In genomic region chr6:31736026-31736767, GRCh38 we compare ENCODE assay signal across 8 cellular contexts. TPM values are rescaled to one million over a fixed set of nuclear protein-coding genes. Genes with fewer than 3 reads are reported as not detected.
DNase-seq lines count a peak whose midpoint lies in the region; ATAC-seq and TF ChIP-seq lines count a peak whose summit lies in the region.

CLIC1 (minus strand) TSS chr6:31736530; CDS start chr6:31736300, 230 bp downstream.

- intact Hi-C loops in lower leg skin (cut with DNase I; ENCODE audit: low total_unique reads), result no loop called here

- TF ChIP-seq POLR2A in lower leg skin (IDR thresholded peaks at IDR 0.05), result peak in 1 of 2 donors; percentile 68

- WGBS in lower leg skin, 2 donors, result 0% methylated on average over 23 to 24 of the region's 24 CpGs

- H3K4me3 ChIP-seq in lower leg skin (ENCODE audit: low read depth, poor library complexity, severe bottlenecking), result peak within 1 kb of the TSS; percentile 89

- DNase-seq in COR-L47 (lab: John Stamatoyannopoulos, UW) (peak; percentile 63), NCI-H774 (lab: John Stamatoyannopoulos, UW) (peak; percentile 52), dermis microvascular lymphatic vessel endothelial cell (ENCODE audit: low read depth in 2 of 2) (peak in 1 of 2 donors; percentile 82), lower leg skin (ENCODE audit: low spot score in 2 of 2) (peak; percentile 89 to 98), NCI-H2107 (lab: John Stamatoyannopoulos, UW) (no peak)
- peak; percentile 88 to 92 for DNase-seq in activated CD4-positive, alpha-beta T cell treated with anti-CD3 and anti-CD28 coated beads, Interleukin-2, amount 50 U/mL, for 48 hours
- peak; percentile 65 to 69 (median 67) for DNase-seq in stimulated activated CD4-positive, alpha-beta T cell treated with anti-CD3 and anti-CD28 coated beads, TNF-alpha, amount 100 ng/mL, for 4 hours (ENCODE audit: low read depth in 3 of 3)

- no peak for TF ChIP-seq CTCF in lower leg skin (IDR thresholded peaks at IDR 0.05)

- ATAC-seq in HG02759 (IDR thresholded peaks at IDR 0.05; ENCODE audit: unreplicated experiment), result peak; percentile 25

RNA-seq across cellular contexts. Expression of gene CLIC1, which starts in this region (rescaled TPM):
- 464 and 694 TPM in 2 replicates for total RNA-seq in dermis microvascular lymphatic vessel endothelial cell
- 100 to 1,000 TPM; 293 to 430 (median 393) TPM for total RNA-seq in lower leg skin
